Comparison of ENCODE assay signal across 6 cellular contexts in genomic region chr21:17752171-17752570, GRCh38.
"Had no signal": no experiment of that assay in that cellular context is flagged by ENCODE, and none has a peak within 500 bp of the region (broad histone marks: within the 10 kb centered on the region; RNA-seq: fewer than 3 reads in every experiment).

No MANE protein-coding gene starts in this region.

- DNase-seq: H9, HCEC 1CT, KBM-7 had no signal

- H3K27ac Mint-ChIP-seq: GM23338, H9, IgD-negative memory B cell had no signal

- H3K36me3 Mint-ChIP-seq: IgD-negative memory B cell had no signal

- H3K4me1 Mint-ChIP-seq: GM23338, IgD-negative memory B cell had no signal

- H3K4me3 Mint-ChIP-seq: GM23338, H9, IgD-negative memory B cell had no signal

- H3K27me3 Mint-ChIP-seq: IgD-negative memory B cell had no signal

- H3K9me3 Mint-ChIP-seq: IgD-negative memory B cell had no signal

- ATAC-seq: GM23338, HepG2 had no signal
